In genomic region chr19:51339687-51340656, GRCh38 we compare ENCODE assay signal across 8 cellular contexts. TPM values are rescaled to one million over a fixed set of nuclear protein-coding genes. Genes with fewer than 3 reads are reported as not detected.
DNase-seq lines count a peak whose midpoint lies in the region; ATAC-seq and TF ChIP-seq lines count a peak whose summit lies in the region.

No MANE protein-coding gene starts in this region.

- peak in 1 of 2 experiments; percentile 67 for TF ChIP-seq CTCF in tibial artery (IDR thresholded peaks at IDR 0.05)

- H3K36me3 ChIP-seq in trophoblast cell (ENCODE audit: control insufficient read depth in 1 of 2, insufficient read depth in 2 of 2, low read length in 2 of 2) (peaks cover 4 to 5% of the 10 kb centered on the region in 2 experiments), tibial artery (peaks cover 0 to 6% (median 3%) of the 10 kb centered on the region in 3 donors)

- H4K91ac ChIP-seq in trophoblast cell (ENCODE audit: low read depth, low read length), result no peak overlapping the region

- H4K8ac ChIP-seq in trophoblast cell (ENCODE audit: low read depth, low read length), result peak overlapping the region; percentile 75

- peaks cover 9% of the 10 kb centered on the region for H3K27me3 ChIP-seq in trophoblast cell (ENCODE audit: insufficient read depth, low read length)
- H3K27me3 ChIP-seq in tibial artery, result no peaks in the 10 kb centered on the region

- H3K36me3 Mint-ChIP-seq in activated naive CD8-positive, alpha-beta T cell treated with anti-CD3 and anti-CD28 coated beads, Interleukin-2, amount 50 U/mL, for 24 hours (ENCODE audit: low read depth), result peaks cover 4% of the 10 kb centered on the region

- peak overlapping the region; percentile 64 for H2AFZ ChIP-seq in trophoblast cell (ENCODE audit: insufficient read depth, low read length, poor library complexity)

- H2BK120ac ChIP-seq in trophoblast cell (ENCODE audit: insufficient read depth, low read length, poor library complexity), result no peak overlapping the region

- no peak overlapping the region for H3K4ac ChIP-seq in trophoblast cell (ENCODE audit: low read depth, low read length)

- H3K4me2 ChIP-seq in trophoblast cell (ENCODE audit: low read length), result peak overlapping the region; percentile 83

- H2BK12ac ChIP-seq in trophoblast cell (ENCODE audit: low read length), result no peak overlapping the region

- intact Hi-C loops in cardiac septum (cut with DNase I), result loop anchor here (2.0 to 10.0 kb wide), 3 partner anchors 27 to 97 kb away; partner anchors contain the start of genes C19orf84 and ETFB
- intact Hi-C loops in tibial artery (cut with DNase I; ENCODE audit: low total_unique reads), result loop anchor here (1.0 to 10.0 kb wide), 3 partner anchors 26 to 255 kb away; partner anchors contain the start of gene ETFB

- peaks cover 27% of the 10 kb centered on the region for H3K4me1 Mint-ChIP-seq in activated naive CD8-positive, alpha-beta T cell treated with anti-CD3 and anti-CD28 coated beads, Interleukin-2, amount 50 U/mL, for 24 hours

- peak overlapping the region; percentile 85 for H3K27ac Mint-ChIP-seq in activated naive CD8-positive, alpha-beta T cell treated with anti-CD3 and anti-CD28 coated beads, Interleukin-2, amount 50 U/mL, for 24 hours

- no peaks in the 10 kb centered on the region for H3K9me3 ChIP-seq in trophoblast cell (ENCODE audit: insufficient read depth, low read depth, low read length)
- no peaks in the 10 kb centered on the region for H3K9me3 ChIP-seq in tibial artery

- H3K23ac ChIP-seq in trophoblast cell (ENCODE audit: low read length), result no peak overlapping the region

- no peaks in the 10 kb centered on the region for H3K9me3 Mint-ChIP-seq in activated naive CD8-positive, alpha-beta T cell treated with anti-CD3 and anti-CD28 coated beads, Interleukin-2, amount 50 U/mL, for 24 hours

- WGBS in trophoblast cell (ENCODE audit: extremely low coverage, insufficient coverage, insufficient read length), result no CpG with 5 or more reads among the region's 107 CpGs

- H3K9ac ChIP-seq in trophoblast cell (ENCODE audit: low read length), result no peak overlapping the region

- no peaks in the 10 kb centered on the region for H3K79me2 ChIP-seq in trophoblast cell (ENCODE audit: control insufficient read depth, insufficient read depth, low read length, poor library complexity)

- H3K4me3 Mint-ChIP-seq in activated naive CD8-positive, alpha-beta T cell treated with anti-CD3 and anti-CD28 coated beads, Interleukin-2, amount 50 U/mL, for 24 hours, result peak overlapping the region; percentile 87

- H2AK5ac ChIP-seq in trophoblast cell (ENCODE audit: low read length), result no peak overlapping the region

- peak overlapping the region; percentile 56 for H4K12ac ChIP-seq in trophoblast cell (ENCODE audit: low read depth, low read length)

- DNase-seq in COLO829 (ENCODE audit: low spot score) (peak; percentile 99), HuH-7 (ENCODE audit: low spot score) (peak; percentile 93), SW 1271 (lab: John Stamatoyannopoulos, UW) (peak; percentile 78 to 86), cardiac septum (ENCODE audit: low spot score) (peak; percentile 99), trophoblast cell (peak; percentile 96), tibial artery (peak; percentile 99 to 100)
- peak; percentile 98 for DNase-seq in activated naive CD8-positive, alpha-beta T cell treated with anti-CD3 and anti-CD28 coated beads, Interleukin-2, amount 50 U/mL, for 24 hours

- peak overlapping the region; percentile 47 for H3K18ac ChIP-seq in trophoblast cell (ENCODE audit: low read length)

- peaks cover 5% of the 10 kb centered on the region for H3K27me3 Mint-ChIP-seq in activated naive CD8-positive, alpha-beta T cell treated with anti-CD3 and anti-CD28 coated beads, Interleukin-2, amount 50 U/mL, for 24 hours

- H3K27ac ChIP-seq in trophoblast cell (ENCODE audit: low read depth, low read length) (no peak overlapping the region), tibial artery (peak overlapping the region; percentile 83 to 89)

- ATAC-seq in GM21367 (IDR thresholded peaks at IDR 0.05; ENCODE audit: unreplicated experiment), result peak; percentile 38
- ATAC-seq in activated naive CD8-positive, alpha-beta T cell treated with anti-CD3 and anti-CD28 coated beads, Interleukin-2, amount 50 U/mL, for 24 hours, result peak; percentile 80

- H3K4me1 ChIP-seq in trophoblast cell (ENCODE audit: control insufficient read depth in 1 of 2, insufficient read depth in 2 of 2, low read length in 2 of 2) (peaks cover 2 to 7% of the 10 kb centered on the region in 2 experiments), tibial artery (peaks cover 0 to 18% (median 11%) of the 10 kb centered on the region in 4 donors)

- H2BK5ac ChIP-seq in trophoblast cell (ENCODE audit: low read depth, low read length, poor library complexity), result no peak overlapping the region

- peak overlapping the region; percentile 61 for H3K4me3 ChIP-seq in trophoblast cell (ENCODE audit: low read depth, low read length)
- H3K4me3 ChIP-seq in tibial artery, result peak overlapping the region; percentile 53 to 66

- H3K79me1 ChIP-seq in trophoblast cell (ENCODE audit: low read length), result peaks cover 7% of the 10 kb centered on the region

- no peak overlapping the region for H3K14ac ChIP-seq in trophoblast cell (ENCODE audit: low read length)

RNA-seq across cellular contexts. Expression of gene VSIG10L, which starts 2.0 kb away (rescaled TPM):
- total RNA-seq in cardiac septum, result 0.86 TPM
- 2.9 TPM in 2 replicates for polyA plus RNA-seq in trophoblast cell (2013)

RNA-seq across cellular contexts. Expression of gene ETFB, which starts 26.2 kb away (rescaled TPM):
- total RNA-seq in cardiac septum, result 180 TPM
- polyA plus RNA-seq in trophoblast cell (2013), result 40.0 and 41.8 TPM in 2 replicates

RNA-seq across cellular contexts. Expression of gene IGLON5, which starts 28.5 kb away (rescaled TPM):
- total RNA-seq in cardiac septum, result not detected
- 15.5 and 15.8 TPM in 2 replicates for polyA plus RNA-seq in trophoblast cell (2013)

RNA-seq across cellular contexts. Expression of gene CLDND2, which starts 28.8 kb away (rescaled TPM):
- total RNA-seq in cardiac septum, result 1.0 TPM
- 3.0 and 3.2 TPM in 2 replicates for polyA plus RNA-seq in trophoblast cell (2013)

RNA-seq across cellular contexts. Expression of gene NKG7, which starts 32.5 kb away (rescaled TPM):
- 3.6 TPM for total RNA-seq in cardiac septum
- not detected in 2 replicates for polyA plus RNA-seq in trophoblast cell (2013)
